ENCODE assay signal across 15 cellular contexts in genomic region chr10:58356756-58357155, GRCh38. TPM values are rescaled to one million over a fixed set of nuclear protein-coding genes. Genes with fewer than 3 reads are reported as not detected.
A peak's percentile ranks its signal among the peaks of the same experiment; 100 is the strongest.
DNase-seq lines count a peak whose midpoint lies in the region; FAIRE-seq and TF ChIP-seq lines count a peak whose summit lies in the region.
"Had no signal": no experiment of that assay in that cellular context is flagged by ENCODE, and none has a peak within 500 bp of the region (broad histone marks: within the 10 kb centered on the region; RNA-seq: fewer than 3 reads in every experiment).

No MANE protein-coding gene starts in this region.

- H3K4me3 ChIP-seq in choroid plexus epithelial cell (ENCODE audit: low read depth, low read length) (no peak overlapping the region), skeletal muscle tissue (ENCODE audit: low read length in 3 of 3) (peak overlapping the region in 1 of 3 donors; percentile 52)
- H3K4me3 ChIP-seq: BLaER1 treated with 17β-estradiol and CSF1 and Interleukin-3, amounts not matched to agents 10 nM and 100 nM; HAP-1 had no signal

- H3K9ac ChIP-seq in skeletal muscle tissue (ENCODE audit: low read depth in 1 of 3, low read length in 3 of 3) = no peak overlapping the region

- peaks cover 0 to 7% (median 6%) of the 10 kb centered on the region in 3 donors for H3K36me3 ChIP-seq in skeletal muscle tissue (ENCODE audit: control insufficient read depth in 3 of 3, insufficient read depth in 3 of 3, low read length in 3 of 3)
- H3K36me3 ChIP-seq: HAP-1 had no signal

- H3K9me3 ChIP-seq in skeletal muscle tissue (ENCODE audit: control insufficient read depth in 3 of 3, low read length in 3 of 3) = no peaks in the 10 kb centered on the region
- H3K9me3 ChIP-seq: BLaER1 treated with 17β-estradiol and CSF1 and Interleukin-3, amounts not matched to agents 10 nM and 100 nM; HAP-1 had no signal

- H3K27me3 ChIP-seq in skeletal muscle tissue (ENCODE audit: control insufficient read depth in 3 of 3, insufficient read depth in 3 of 3, low read length in 3 of 3) = no peaks in the 10 kb centered on the region
- H3K27me3 ChIP-seq: BLaER1 treated with 17β-estradiol and CSF1 and Interleukin-3, amounts not matched to agents 10 nM and 100 nM had no signal

- H3K27ac ChIP-seq in skeletal muscle tissue (ENCODE audit: low read depth, low read length) = peak overlapping the region; percentile 15
- H3K27ac ChIP-seq: BLaER1 treated with 17β-estradiol and CSF1 and Interleukin-3, amounts not matched to agents 10 nM and 100 nM had no signal

- no peak for TF ChIP-seq CTCF in choroid plexus epithelial cell (conservative IDR thresholded peaks at IDR 0.05; ENCODE audit: low read depth, low read length)

- no peak for FAIRE-seq in HTR-8/SVneo (lab: Jason Lieb, UNC)

- DNase-seq in NCI-H82 (lab: John Stamatoyannopoulos, UW) (peak; percentile 8), NCI-H82 treated with DMSO at 0.1 percent for 48 hours (lab: John Stamatoyannopoulos, UW; ENCODE audit: unreplicated experiment) (no peak), choroid plexus epithelial cell (ENCODE audit: low read depth) (peak; percentile 20), myocyte (ENCODE audit: low read depth) (peak; percentile 16), HTR-8/SVneo (ENCODE audit: insufficient read length, low spot score) (no peak), NCI-H524 (lab: John Stamatoyannopoulos, UW) (no peak)
- no peak for DNase-seq in activated effector memory CD4-positive, alpha-beta T cell treated with anti-CD3 and anti-CD28 coated beads, Interleukin-2, amount 50 U/mL, for 16 hours
- DNase-seq: 8988T; Calu3; CD8-positive, alpha-beta T cell; DMS79 treated with DMSO at 0.1 percent for 48 hours; GF-D8 had no signal

- peaks cover 40 to 55% (median 49%) of the 10 kb centered on the region in 3 donors for H3K4me1 ChIP-seq in skeletal muscle tissue (ENCODE audit: control insufficient read depth in 3 of 3, insufficient read depth in 3 of 3, low read length in 3 of 3)

RNA-seq across cellular contexts. Expression of gene UBE2D1, which starts 21.9 kb away (rescaled TPM):
- 36.9 and 53.4 TPM in 2 replicates for total RNA-seq in myocyte
- 10.9 TPM for polyA plus RNA-seq in myocyte (2012)
- total RNA-seq in skeletal muscle tissue = 8.9 TPM

RNA-seq across cellular contexts. Expression of gene TFAM, which starts 28.5 kb away (rescaled TPM):
- total RNA-seq in myocyte (17.7 and 22.1 TPM in 2 replicates), skeletal muscle tissue (14.6 TPM)
- 9.4 TPM for polyA plus RNA-seq in myocyte (2012)

Comparison
In these comparisons a context has a peak if more than half of its experiments do, and no peak if none do; other contexts are left out.
1. DNase-seq: peak in NCI-H82 (single experiment), choroid plexus epithelial cell (single experiment) and myocyte (single experiment); none in NCI-H82 treated with DMSO at 0.1 percent for 48 hours (single experiment), activated effector memory CD4-positive, alpha-beta T cell treated with anti-CD3 and anti-CD28 coated beads, Interleukin-2, amount 50 U/mL, for 16 hours (single experiment), HTR-8/SVneo (single experiment) and NCI-H524 (0 of 2).